ENCODE assay signal across 8 cellular contexts in genomic region chr5:111513175-111513520, GRCh38. TPM values are rescaled to one million over a fixed set of nuclear protein-coding genes. Genes with fewer than 3 reads are reported as not detected.
DNase-seq lines count a peak whose midpoint lies in the region; ATAC-seq and TF ChIP-seq lines count a peak whose summit lies in the region.

No MANE protein-coding gene starts in this region.

- H3K36me3 Mint-ChIP-seq in CD4-positive, CD25-positive, alpha-beta regulatory T cell = no peaks in the 10 kb centered on the region

- TF ChIP-seq POLR2A in NB4 (IDR thresholded peaks at IDR 0.05; ENCODE audit: extremely low read depth, insufficient read length) = no peak

- H3K4me3 Mint-ChIP-seq in CD4-positive, CD25-positive, alpha-beta regulatory T cell = peak overlapping the region; percentile 97 to 100 (median 98)

- no peaks in the 10 kb centered on the region for H3K9me3 Mint-ChIP-seq in CD4-positive, CD25-positive, alpha-beta regulatory T cell

- no peak for TF ChIP-seq CTCF in NB4 (IDR thresholded peaks at IDR 0.05; ENCODE audit: low read depth, low read length)

- H3K4me1 Mint-ChIP-seq in CD4-positive, CD25-positive, alpha-beta regulatory T cell = peaks cover 16 to 37% (median 27%) of the 10 kb centered on the region in 4 donors

- no peak overlapping the region for H3K27ac ChIP-seq in CD4-positive, CD25-positive, alpha-beta regulatory T cell (ENCODE audit: insufficient read depth, low read length, poor library complexity, severe bottlenecking)
- H3K27ac ChIP-seq in duodenal mucosa (ENCODE audit: low read depth, low read length) = peak overlapping the region; percentile 96

- H3K9me3 ChIP-seq in CD4-positive, CD25-positive, alpha-beta regulatory T cell (ENCODE audit: control insufficient read depth in 2 of 2, low read length in 2 of 2) = no peaks in the 10 kb centered on the region
- H3K9me3 ChIP-seq in duodenal mucosa (ENCODE audit: control insufficient read depth in 1 of 2, low read length in 2 of 2) (no peaks in the 10 kb centered on the region), neuron (ENCODE audit: low read length) (no peaks in the 10 kb centered on the region)

- no peak for DNase-seq in CD4-positive, CD25-positive, alpha-beta regulatory T cell
- DNase-seq in NB4 (ENCODE audit: low read depth) (no peak), epidermal melanocyte (ENCODE audit: insufficient read length, low spot score) (no peak)

- H2AFZ ChIP-seq in neuron (ENCODE audit: low read depth, low read length) = peak overlapping the region; percentile 12

- H3K36me3 ChIP-seq in CD4-positive, CD25-positive, alpha-beta regulatory T cell (ENCODE audit: control insufficient read depth, insufficient read depth, low read length) = no peaks in the 10 kb centered on the region
- no peaks in the 10 kb centered on the region for H3K36me3 ChIP-seq in duodenal mucosa (ENCODE audit: control insufficient read depth in 1 of 2, insufficient read depth in 2 of 2, low read length in 2 of 2)
- no peaks in the 10 kb centered on the region for H3K36me3 ChIP-seq in neuron (ENCODE audit: insufficient read depth, low read length)

- peak overlapping the region; percentile 87 to 96 (median 95) for H3K27ac Mint-ChIP-seq in CD4-positive, CD25-positive, alpha-beta regulatory T cell

- peaks cover 4% of the 10 kb centered on the region for H3K27me3 Mint-ChIP-seq in CD4-positive, CD25-positive, alpha-beta regulatory T cell

- H3K4me1 ChIP-seq in CD4-positive, CD25-positive, alpha-beta regulatory T cell (ENCODE audit: control insufficient read depth, insufficient read depth, low read length, poor library complexity, severe bottlenecking) = peaks cover 31% of the 10 kb centered on the region
- H3K4me1 ChIP-seq in duodenal mucosa (ENCODE audit: control insufficient read depth in 1 of 2, insufficient read depth in 2 of 2, low read length in 2 of 2) (peaks cover 22 to 24% of the 10 kb centered on the region in 2 donors), neuron (ENCODE audit: insufficient read depth, low read length) (peaks cover 30% of the 10 kb centered on the region)

- peak overlapping the region; percentile 96 for H3K4me3 ChIP-seq in CD4-positive, CD25-positive, alpha-beta regulatory T cell (ENCODE audit: low read depth, low read length)
- peak overlapping the region; percentile 81 for H3K4me3 ChIP-seq in NB4 (ENCODE audit: low read depth, low read length)
- peak overlapping the region; percentile 87 to 95 for H3K4me3 ChIP-seq in duodenal mucosa (ENCODE audit: low read depth in 1 of 2, low read length in 2 of 2)
- peak overlapping the region; percentile 94 for H3K4me3 ChIP-seq in neuron (ENCODE audit: low read length)

- H3K9ac ChIP-seq in duodenal mucosa (ENCODE audit: low read depth in 1 of 2, low read length in 2 of 2) = peak overlapping the region; percentile 84 to 88

- no peaks in the 10 kb centered on the region for H3K27me3 ChIP-seq in CD4-positive, CD25-positive, alpha-beta regulatory T cell (ENCODE audit: control insufficient read depth, insufficient read depth, low read length)
- H3K27me3 ChIP-seq in duodenal mucosa (ENCODE audit: control insufficient read depth in 1 of 2, insufficient read depth in 2 of 2, low read length in 2 of 2) (no peaks in the 10 kb centered on the region), neuron (ENCODE audit: insufficient read depth, low read length) (no peaks in the 10 kb centered on the region)

- no peak for ATAC-seq in CD4-positive, CD25-positive, alpha-beta regulatory T cell (ENCODE audit: low read depth in 2 of 2)
- ATAC-seq in HG02798 (IDR thresholded peaks at IDR 0.05; ENCODE audit: poor library complexity, unreplicated experiment) (no peak), GM21723 (IDR thresholded peaks at IDR 0.05; ENCODE audit: unreplicated experiment) (no peak), HG02981 (IDR thresholded peaks at IDR 0.05; ENCODE audit: unreplicated experiment) (no peak)

RNA-seq across cellular contexts. Expression of gene STARD4, which starts 0.8 kb away (rescaled TPM):
- total RNA-seq in CD4-positive, CD25-positive, alpha-beta regulatory T cell = 14.4 TPM
- polyA plus RNA-seq in CD4-positive, CD25-positive, alpha-beta regulatory T cell = 1 to 10 TPM; 2.7 to 4.8 (median 4.6) TPM
